ENCODE assay signal across 8 cellular contexts in the genomic region with DNA sequence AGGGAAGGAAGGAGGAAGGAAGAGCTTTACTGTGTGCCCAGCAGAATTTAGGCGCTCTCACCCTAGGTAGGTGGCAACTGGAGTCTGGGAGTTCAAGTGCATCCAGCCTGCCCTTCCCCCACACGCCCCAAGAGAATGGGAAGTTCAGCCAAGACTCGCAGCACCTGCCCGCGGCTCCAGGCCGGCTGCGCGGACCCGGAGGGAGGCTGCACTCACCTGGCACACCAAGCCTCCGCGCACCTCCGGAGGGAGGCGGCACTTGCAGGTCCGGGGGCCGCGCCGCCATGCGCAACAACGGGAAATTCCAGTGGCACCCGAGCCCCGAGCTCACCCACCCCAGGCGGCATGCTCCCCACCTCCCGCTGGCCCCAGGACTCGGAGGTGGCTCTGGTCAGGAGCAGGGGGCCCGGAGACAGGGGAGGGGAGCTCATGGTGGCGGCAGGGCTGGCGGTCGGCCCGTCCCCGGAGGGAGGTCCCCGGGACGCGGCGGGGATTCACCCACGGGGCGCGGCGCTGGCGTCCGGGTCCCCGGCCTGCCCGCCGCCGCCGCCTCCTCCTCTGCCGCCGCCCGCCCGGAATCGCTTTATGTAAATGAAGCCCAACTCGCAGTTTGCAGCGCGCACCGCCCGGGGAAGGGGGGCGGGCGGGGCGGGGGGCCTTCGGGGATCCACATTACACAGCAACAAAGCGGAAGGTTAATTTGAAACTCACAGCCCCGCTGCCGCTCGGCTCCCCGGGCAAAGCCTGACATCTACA. TPM values are rescaled to one million over a fixed set of nuclear protein-coding genes. Genes with fewer than 3 reads are reported as not detected.
DNase-seq lines count a peak whose midpoint lies in the region; ATAC-seq and TF ChIP-seq lines count a peak whose summit lies in the region.

TSS of gene ZFHX3 (minus strand) at position 593 of the 756 bp plus-strand sequence. CDS start 87,983 bp downstream, outside the sequence.

- H3K9ac ChIP-seq in MM.1S (ENCODE audit: low read length) (no peak within 1 kb of the TSS), neural cell (ENCODE audit: low read length) (peak within 1 kb of the TSS; percentile 98)

- peaks cover 27% of the 10 kb centered on the region for H3K27me3 Mint-ChIP-seq in activated T-cell treated with anti-CD3 and anti-CD28 coated beads, Interleukin-2, amount 50 U/mL, for 72 hours (ENCODE audit: low read depth)

- no peaks in the 10 kb centered on the region for H3K4me1 Mint-ChIP-seq in activated T-cell treated with anti-CD3 and anti-CD28 coated beads, Interleukin-2, amount 50 U/mL, for 72 hours (ENCODE audit: low read depth)

- peak; percentile 3 for DNase-seq in activated T-cell treated with anti-CD3 and anti-CD28 coated beads for 4 hours
- no peak for DNase-seq in activated T-cell treated with anti-CD3 and anti-CD28 coated beads, Interleukin-2, amount 50 U/mL, for 1 hour
- DNase-seq in HCEC 1CT: peak; percentile 54
- DNase-seq in MM.1S: peak; percentile 56
- DNase-seq in activated T-cell treated with anti-CD3 and anti-CD28 coated beads, Interleukin-2, amount 50 U/mL, for 72 hours: peak; percentile 24 to 53
- DNase-seq in foreskin fibroblast: peak; percentile 55 to 81
- DNase-seq in H4 (ENCODE audit: low spot score): no peak

- peak within 1 kb of the TSS; percentile 53 for H3K4me3 ChIP-seq in MM.1S (ENCODE audit: low read length)
- peak within 1 kb of the TSS; percentile 72 to 80 for H3K4me3 ChIP-seq in foreskin fibroblast (ENCODE audit: low read depth in 1 of 2, low read length in 2 of 2)
- H3K4me3 ChIP-seq in neural cell (ENCODE audit: low read length): peak within 1 kb of the TSS; percentile 75

- TF ChIP-seq CTCF in MM.1S (IDR thresholded peaks at IDR 0.05; ENCODE audit: low read length) (no peak), foreskin fibroblast (IDR thresholded peaks at IDR 0.05; ENCODE audit: low read depth, low read length) (no peak), neural cell (IDR thresholded peaks at IDR 0.05; ENCODE audit: poor library complexity, severe bottlenecking) (no peak)

- no peak for TF ChIP-seq EP300 in neural cell (conservative IDR thresholded peaks at IDR 0.05; ENCODE audit: poor library complexity, severe bottlenecking)

- H3K27ac Mint-ChIP-seq in activated T-cell treated with anti-CD3 and anti-CD28 coated beads, Interleukin-2, amount 50 U/mL, for 72 hours: no peak within 1 kb of the TSS

- H3K79me2 ChIP-seq in MM.1S (ENCODE audit: low read length) (no peaks in the 10 kb centered on the region), neural cell (replicated peaks; ENCODE audit: insufficient read depth, low read length) (peaks cover 97% of the 10 kb centered on the region)

- no peaks in the 10 kb centered on the region for H3K36me3 Mint-ChIP-seq in activated T-cell treated with anti-CD3 and anti-CD28 coated beads, Interleukin-2, amount 50 U/mL, for 72 hours (ENCODE audit: insufficient read depth in 2 of 2)

- peaks cover 5% of the 10 kb centered on the region; the same call in 1 of the 2 replicates for H3K4me1 ChIP-seq in MM.1S (ENCODE audit: low read length)

- H3K9me2 ChIP-seq in MM.1S (replicated peaks; ENCODE audit: insufficient read depth, low read length) (no peaks in the 10 kb centered on the region), neural cell (ENCODE audit: insufficient read depth, low read length) (no peaks in the 10 kb centered on the region)

- H3K27ac ChIP-seq in MM.1S (ENCODE audit: low read length) (no peak within 1 kb of the TSS), neural cell (ENCODE audit: low read length) (peak within 1 kb of the TSS; percentile 99)

- 0 out of 2 replicates have a peak within 1 kb of the TSS, but pooled peaks have one; percentile 38 for H2AFZ ChIP-seq in MM.1S (ENCODE audit: low read length)
- no peak within 1 kb of the TSS for H2AFZ ChIP-seq in neural cell (ENCODE audit: low read depth, low read length)

- H3K36me3 ChIP-seq in MM.1S (replicated peaks; ENCODE audit: insufficient read depth, low read length): no peaks in the 10 kb centered on the region
- H3K36me3 ChIP-seq in neural cell (ENCODE audit: insufficient read depth, low read length): no peaks in the 10 kb centered on the region

- peak; percentile 81 to 84 for ATAC-seq in activated T-cell treated with anti-CD3 and anti-CD28 coated beads, Interleukin-2, amount 50 U/mL, for 72 hours (replicated peaks in 1 of 2)

- H3K4me3 Mint-ChIP-seq in activated T-cell treated with anti-CD3 and anti-CD28 coated beads, Interleukin-2, amount 50 U/mL, for 72 hours: peak within 1 kb of the TSS; percentile 28 to 68

- H4K20me1 ChIP-seq in MM.1S (ENCODE audit: insufficient read depth, low read length): no peaks in the 10 kb centered on the region
- H4K20me1 ChIP-seq in neural cell (ENCODE audit: insufficient read depth): peaks cover 12% of the 10 kb centered on the region

- TF ChIP-seq RAD21 in neural cell (conservative IDR thresholded peaks at IDR 0.05): no peak

- H3K27me3 ChIP-seq in MM.1S (replicated peaks; ENCODE audit: insufficient read depth, low read length): peaks cover 3% of the 10 kb centered on the region; the same call in 1 of the 2 replicates
- no peaks in the 10 kb centered on the region for H3K27me3 ChIP-seq in neural cell (ENCODE audit: insufficient read depth, low read depth, low read length)

- H3K9me3 ChIP-seq in MM.1S (replicated peaks; ENCODE audit: insufficient read depth, low read length) (no peaks in the 10 kb centered on the region), neural cell (ENCODE audit: low read length) (no peaks in the 10 kb centered on the region)

- H3K9me3 Mint-ChIP-seq in activated T-cell treated with anti-CD3 and anti-CD28 coated beads, Interleukin-2, amount 50 U/mL, for 72 hours: no peaks in the 10 kb centered on the region

- H3F3A ChIP-seq in MM.1S (ENCODE audit: insufficient read depth, low read length): no peaks in the 10 kb centered on the region
- H3F3A ChIP-seq in neural cell (ENCODE audit: insufficient read depth, low read length, poor library complexity, severe bottlenecking): peaks cover 15% of the 10 kb centered on the region

- peak within 1 kb of the TSS; percentile 62 for H3K4me2 ChIP-seq in MM.1S (ENCODE audit: low read depth, low read length)
- H3K4me2 ChIP-seq in neural cell (ENCODE audit: low read length): peak within 1 kb of the TSS; percentile 96

TF ChIP-seq in neural cell, 6 proteins besides CTCF, POLR2A, EP300 and RAD21:
- TF ChIP-seq SMC3 (conservative IDR thresholded peaks at IDR 0.05; ENCODE audit: poor library complexity) (no peak), REST (IDR thresholded peaks at IDR 0.05; ENCODE audit: borderline replicate concordance) (peak; percentile 70)

RNA-seq across cellular contexts. Expression of gene ZFHX3, which starts in this region (rescaled TPM):
- 1 to 10 TPM in 1 of 2 donors, under 1 TPM in 1; 0.35 to 1.0 TPM for total RNA-seq in activated T-cell treated with anti-CD3 and anti-CD28 coated beads, Interleukin-2, amount 50 U/mL, for 72 hours
- polyA plus RNA-seq in neural cell: 26.4 and 27.7 TPM in 2 replicates
- polyA minus RNA-seq in neural cell: 112 and 179 TPM in 2 replicates
- 0.47 and 0.68 TPM in 2 replicates for total RNA-seq in H4 (2014; rRNA removed; shearing (Covaris generic))

Comparison
In these comparisons a context has a peak if more than half of its experiments do, and no peak if none do; other contexts are left out.
1. DNase-seq: peak in activated T-cell treated with anti-CD3 and anti-CD28 coated beads for 4 hours (single experiment), HCEC 1CT (single experiment), MM.1S (single experiment), activated T-cell treated with anti-CD3 and anti-CD28 coated beads, Interleukin-2, amount 50 U/mL, for 72 hours (2 of 2) and foreskin fibroblast (2 of 2); none in activated T-cell treated with anti-CD3 and anti-CD28 coated beads, Interleukin-2, amount 50 U/mL, for 1 hour (single experiment) and H4 (single experiment).
2. Peak in every context shown above with its lines, with median percentiles within 50 percentile points of each other: H3K4me3 ChIP-seq.